1 cellular context compared by ENCODE assay signal in genomic region chr3:16502347-16502908, GRCh38.
A peak's percentile ranks its signal among the peaks of the same experiment; 100 is the strongest.
TF ChIP-seq lines count a peak whose summit lies in the region.

No MANE protein-coding gene starts in this region.

TF ChIP-seq in GM12878, 131 proteins besides CTCF, POLR2A, EP300 and RAD21:
- TF ChIP-seq MXI1 (IDR thresholded peaks at IDR 0.05; ENCODE audit: low read depth, low read length): no peak
- 0 out of 2 replicates have a peak, but pooled peaks have one; percentile 19 for TF ChIP-seq POLR2AphosphoS5 (IDR thresholded peaks at IDR 0.05; ENCODE audit: low read length)
- peak; percentile 20; the same call in 1 of the 2 replicates for TF ChIP-seq CBFB (IDR thresholded peaks at IDR 0.05; ENCODE audit: low read depth)
